ENCODE assay signal across 21 cellular contexts in genomic region chr7:42947531-42947930, GRCh38.
"Had no signal": no experiment of that assay in that cellular context is flagged by ENCODE, and none has a peak within 500 bp of the region (broad histone marks: within the 10 kb centered on the region; RNA-seq: fewer than 3 reads in every experiment).

No MANE protein-coding gene starts in this region.

- H3K27ac Mint-ChIP-seq: activated CD8-positive, alpha-beta T cell treated with anti-CD3 and anti-CD28 coated beads for 36 hours; activated naive CD8-positive, alpha-beta T cell treated with anti-CD3 and anti-CD28 coated beads, Interleukin-2, amount 10 ng/mL, durations not matched to agents 7 days and 5 days; activated T-cell treated with anti-CD3 and anti-CD28 coated beads, Interleukin-2, amount 50 U/mL, for 72 hours; activated T-helper 2 cell treated with anti-CD3 and anti-CD28 coated beads, Interferon-gamma antibody, Interleukin-2, Interleukin-4, amounts not matched to agents 10 μg/mL and 5 μg/mL and 100 μg/mL, durations not matched to agents 14 hours and 24 hours and 36 hours; T-helper 1 cell treated with Interleukin-12 subunit alpha and Interleukin-12 subunit beta and Interleukin-4 antibody, amounts not matched to agents 30 μg/mL and 1 μg/mL, for 36 hours had no signal

- H3K27ac ChIP-seq: adrenal gland had no signal

- H3K4me1 ChIP-seq: adrenal gland had no signal

- DNase-seq: activated CD4-positive, alpha-beta T cell treated with anti-CD3 and anti-CD28 coated beads for 4 hours; activated CD8-positive, alpha-beta memory T cell treated with anti-CD3 and anti-CD28 coated beads, Interleukin-2, amount 50 U/mL, for 4 hours; activated CD8-positive, alpha-beta T cell treated with anti-CD3 and anti-CD28 coated beads for 36 hours; activated gamma-delta T cell treated with Interleukin-2 at 50 U/mL for 16 hours; activated naive CD4-positive, alpha-beta T cell treated with anti-CD3 and anti-CD28 coated beads, Interleukin-2, amount 50 U/mL, for 16 hours; activated naive CD8-positive, alpha-beta T cell treated with anti-CD3 and anti-CD28 coated beads, Interleukin-2, amount 10 ng/mL, durations not matched to agents 7 days and 5 days; activated T-cell treated with anti-CD3 and anti-CD28 coated beads, Interleukin-2, amount 50 U/mL, for 72 hours; adrenal gland; aorta; MG63; NCI-H1105; NCI-H1436; NCI-H1694 treated with DMSO at 0.1 percent for 48 hours; NCI-H2029 treated with DMSO at 0.1 percent for 48 hours; NCI-H345; NCI-H510A; NCI-H526 treated with DMSO at 0.1 percent for 48 hours; SHP77 treated with DMSO at 0.1 percent for 48 hours had no signal

- ATAC-seq: activated CD4-positive, CD25-positive, alpha-beta regulatory T cell treated with anti-CD3 and anti-CD28 coated beads, Interleukin-2, amount 50 U/mL, for 24 hours; activated CD8-positive, alpha-beta T cell treated with anti-CD3 and anti-CD28 coated beads for 36 hours; activated T-cell treated with anti-CD3 and anti-CD28 coated beads, Interleukin-2, amount 50 U/mL, for 72 hours had no signal

- H3K36me3 Mint-ChIP-seq: activated naive CD8-positive, alpha-beta T cell treated with anti-CD3 and anti-CD28 coated beads, Interleukin-2, amount 10 ng/mL, durations not matched to agents 7 days and 5 days had no signal

- H3K27me3 ChIP-seq: adrenal gland, MG63 had no signal

- H3K9me3 ChIP-seq: adrenal gland, MG63 had no signal

- H3K27me3 Mint-ChIP-seq: activated CD8-positive, alpha-beta T cell treated with anti-CD3 and anti-CD28 coated beads for 36 hours; activated naive CD8-positive, alpha-beta T cell treated with anti-CD3 and anti-CD28 coated beads, Interleukin-2, amount 10 ng/mL, durations not matched to agents 7 days and 5 days had no signal

- H3K36me3 ChIP-seq: adrenal gland, MG63 had no signal

- H3K4me3 Mint-ChIP-seq: activated CD8-positive, alpha-beta T cell treated with anti-CD3 and anti-CD28 coated beads for 36 hours; activated naive CD8-positive, alpha-beta T cell treated with anti-CD3 and anti-CD28 coated beads, Interleukin-2, amount 10 ng/mL, durations not matched to agents 7 days and 5 days; activated T-cell treated with anti-CD3 and anti-CD28 coated beads, Interleukin-2, amount 50 U/mL, for 72 hours; T-helper 1 cell treated with Interleukin-12 subunit alpha and Interleukin-12 subunit beta and Interleukin-4 antibody, amounts not matched to agents 30 μg/mL and 1 μg/mL, for 36 hours had no signal

- H3K4me3 ChIP-seq: adrenal gland, MG63 had no signal

- H3K9me3 Mint-ChIP-seq: activated CD8-positive, alpha-beta T cell treated with anti-CD3 and anti-CD28 coated beads for 36 hours; activated naive CD8-positive, alpha-beta T cell treated with anti-CD3 and anti-CD28 coated beads, Interleukin-2, amount 10 ng/mL, durations not matched to agents 7 days and 5 days; activated T-cell treated with anti-CD3 and anti-CD28 coated beads, Interleukin-2, amount 50 U/mL, for 72 hours; activated T-helper 2 cell treated with anti-CD3 and anti-CD28 coated beads, Interferon-gamma antibody, Interleukin-2, Interleukin-4, amounts not matched to agents 10 μg/mL and 5 μg/mL and 100 μg/mL, durations not matched to agents 14 hours and 24 hours and 36 hours; T-helper 1 cell treated with Interleukin-12 subunit alpha and Interleukin-12 subunit beta and Interleukin-4 antibody, amounts not matched to agents 30 μg/mL and 1 μg/mL, for 36 hours had no signal
